ENCODE assay signal across 14 cellular contexts in genomic region chr12:130421896-130422295, GRCh38.
A peak's percentile ranks its signal among the peaks of the same experiment; 100 is the strongest.
DNase-seq lines count a peak whose midpoint lies in the region; ATAC-seq and TF ChIP-seq lines count a peak whose summit lies in the region.
"Had no signal": no experiment of that assay in that cellular context is flagged by ENCODE, and none has a peak within 500 bp of the region (broad histone marks: within the 10 kb centered on the region; RNA-seq: fewer than 3 reads in every experiment).

No MANE protein-coding gene starts in this region.

- POLR2A ChIA-PET in MCF 10A (lab: Yijun Ruan, JAX), result no interaction called here

- CTCF ChIA-PET in MCF 10A (lab: Yijun Ruan, JAX) (interaction anchor here (0.6 to 1.1 kb wide), 3 partner anchors 64 to 396 kb away, joined by 4 to 6 read pairs (median 4); no protein-coding TSS in a partner anchor), mammary epithelial cell (lab: Charles Lee; ENCODE audit: low non-redundant PET) (no interaction called here)

- H3K36me3 Mint-ChIP-seq in MCF 10A (ENCODE audit: insufficient read depth, unreplicated experiment), result no peaks in the 10 kb centered on the region

- no peak for ATAC-seq in HG03159 (IDR thresholded peaks at IDR 0.05; ENCODE audit: unreplicated experiment)
- no peak for ATAC-seq in left lobe of liver

- no peak for TF ChIP-seq POLR2A in spleen (IDR thresholded peaks at IDR 0.05)

- DNase-seq in MCF 10A (ENCODE audit: unreplicated experiment) (peak; percentile 0), mammary epithelial cell (no peak), islet precursor cell (peak; percentile 35), spleen (peak; percentile 27), left lobe of liver (ENCODE audit: low spot score) (no peak)
- no peak for DNase-seq in effector memory CD4-positive, alpha-beta T cell
- DNase-seq: C1 segment of cervical spinal cord; Calu3; CD4-positive, alpha-beta T cell; DMS 273 treated with DMSO at 0.1 percent for 48 hours; GM23248; H7 had no signal

- H3K27ac ChIP-seq in mammary epithelial cell (ENCODE audit: insufficient read depth, low read depth, low read length) (no peak overlapping the region), spleen (no peak overlapping the region)
- H3K27ac ChIP-seq in effector memory CD4-positive, alpha-beta T cell (ENCODE audit: insufficient read depth, low read length, poor library complexity, severe bottlenecking), result no peak overlapping the region
- H3K27ac ChIP-seq: GM23248 had no signal

- H4K20me1 ChIP-seq in mammary epithelial cell (ENCODE audit: insufficient read depth, low read length), result no peaks in the 10 kb centered on the region

- H3K36me3 ChIP-seq in mammary epithelial cell (ENCODE audit: insufficient read depth, low read length), result no peaks in the 10 kb centered on the region
- H3K36me3 ChIP-seq in spleen, result no peaks in the 10 kb centered on the region
- H3K36me3 ChIP-seq in effector memory CD4-positive, alpha-beta T cell (ENCODE audit: control insufficient read depth, insufficient read depth, low read length), result no peaks in the 10 kb centered on the region

- in situ Hi-C loops in mammary epithelial cell (cut with MboI; ENCODE audit: low sequenced_read_pairs in 2 of 2), result no loop called here

- H3K4me1 ChIP-seq in mammary epithelial cell (ENCODE audit: insufficient read depth, low read length) (no peaks in the 10 kb centered on the region), spleen (no peaks in the 10 kb centered on the region)
- no peaks in the 10 kb centered on the region for H3K4me1 ChIP-seq in effector memory CD4-positive, alpha-beta T cell (ENCODE audit: control insufficient read depth, insufficient read depth, low read length, poor library complexity, severe bottlenecking)

- dilution Hi-C loops in mammary epithelial cell (cut with HindIII; ENCODE audit: low sequenced_read_pairs), result no loop called here

- no peak overlapping the region for H2AFZ ChIP-seq in mammary epithelial cell (ENCODE audit: low read depth, low read length)
- H2AFZ ChIP-seq: GM23248 had no signal

- intact Hi-C loops in MCF 10A (cut with micrococcal nuclease), result no loop called here
- intact Hi-C loops in mammary epithelial cell (cut with micrococcal nuclease), result no loop called here
- intact Hi-C loops in spleen (cut with DNase I; ENCODE audit: low total_unique reads), result no loop called here

- 53% methylated on average over 6 of the region's 6 CpGs for WGBS in mammary epithelial cell (ENCODE audit: low coverage, missing lambda C conversion rate)
- 68 to 81% (median 71%) methylated on average over 6 of the region's 6 CpGs for WGBS in spleen, 5 donors

- H3K9me3 ChIP-seq in mammary epithelial cell (replicated peaks; ENCODE audit: insufficient read depth, low read length), result peaks cover 32% of the 10 kb centered on the region
- H3K9me3 ChIP-seq in spleen, result no peaks in the 10 kb centered on the region
- no peaks in the 10 kb centered on the region for H3K9me3 ChIP-seq in effector memory CD4-positive, alpha-beta T cell (ENCODE audit: control insufficient read depth, low read length)

- H3K4me3 Mint-ChIP-seq in MCF 10A (ENCODE audit: unreplicated experiment), result no peak overlapping the region
- H3K4me3 Mint-ChIP-seq: B cell; CD4-positive, alpha-beta T cell had no signal

- H3K9ac ChIP-seq in mammary epithelial cell (ENCODE audit: insufficient read depth, low read length), result no peak overlapping the region
- H3K9ac ChIP-seq: GM23248 had no signal

- TF ChIP-seq CTCF in MCF 10A (IDR thresholded peaks at IDR 0.05; ENCODE audit: unreplicated experiment) (no peak), mammary epithelial cell (conservative IDR thresholded peaks at IDR 0.05 in 1 of 2, IDR thresholded peaks at IDR 0.05 in 1 of 2; ENCODE audit: extremely low read depth in 1 of 2, insufficient read depth in 1 of 2, low read depth in 1 of 2, low read length in 2 of 2) (no peak), spleen (IDR thresholded peaks at IDR 0.05 in 8 of 11, conservative IDR thresholded peaks at IDR 0.05 in 3 of 11) (no peak)

- H3K9me3 Mint-ChIP-seq in MCF 10A (ENCODE audit: unreplicated experiment), result no peaks in the 10 kb centered on the region
- H3K9me3 Mint-ChIP-seq: CD4-positive, alpha-beta T cell had no signal

- H3K4me3 ChIP-seq in mammary epithelial cell (replicated peaks in 1 of 3; ENCODE audit: insufficient read depth in 1 of 3, low read depth in 2 of 3, low read length in 3 of 3) (no peak overlapping the region), spleen (no peak overlapping the region)
- no peak overlapping the region for H3K4me3 ChIP-seq in effector memory CD4-positive, alpha-beta T cell (ENCODE audit: insufficient read depth, low read depth, low read length, poor library complexity, severe bottlenecking)
- H3K4me3 ChIP-seq: GM23248 had no signal

- H3K27me3 ChIP-seq in mammary epithelial cell (ENCODE audit: insufficient read depth, low read length) (no peaks in the 10 kb centered on the region), spleen (replicated peaks in 1 of 7) (peaks cover 0 to 3% (median 0%) of the 10 kb centered on the region in 7 donors)
- H3K27me3 ChIP-seq in effector memory CD4-positive, alpha-beta T cell (replicated peaks; ENCODE audit: control insufficient read depth, insufficient read depth, low read length, poor library complexity, severe bottlenecking), result no peaks in the 10 kb centered on the region

- BruUV-seq in MCF 10A (replicated peaks; lab: Mats Ljungman, UMichigan), result no TSS peak
- BruUV-seq in mammary epithelial cell (replicated peaks; lab: Mats Ljungman, UMichigan), result no TSS peak

- no peak overlapping the region for H3K4me2 ChIP-seq in mammary epithelial cell (ENCODE audit: insufficient read depth, low read depth, low read length)

- H3K4me1 Mint-ChIP-seq in MCF 10A (ENCODE audit: insufficient read depth, unreplicated experiment), result peaks cover 4% of the 10 kb centered on the region
- H3K4me1 Mint-ChIP-seq: B cell had no signal

- H3K79me2 ChIP-seq in mammary epithelial cell (ENCODE audit: insufficient read depth, low read length), result no peaks in the 10 kb centered on the region

- no peak overlapping the region for H3K27ac Mint-ChIP-seq in MCF 10A (ENCODE audit: low read depth, unreplicated experiment)
- H3K27ac Mint-ChIP-seq: B cell; CD4-positive, alpha-beta T cell had no signal

- peaks cover 23% of the 10 kb centered on the region for H3K27me3 Mint-ChIP-seq in MCF 10A (ENCODE audit: insufficient read depth, unreplicated experiment)
- H3K27me3 Mint-ChIP-seq: B cell had no signal

Comparison
In these comparisons a context has a peak if more than half of its experiments do, and no peak if none do; other contexts are left out.
1. DNase-seq: peak in MCF 10A (single experiment), islet precursor cell (single experiment) and spleen (single experiment); none in mammary epithelial cell (single experiment), effector memory CD4-positive, alpha-beta T cell (0 of 3) and left lobe of liver (single experiment).